Comparison of ENCODE assay signal across 8 cellular contexts in genomic region chr17:77331161-77331864, GRCh38.
DNase-seq lines count a peak whose midpoint lies in the region; ATAC-seq and TF ChIP-seq lines count a peak whose summit lies in the region.

No MANE protein-coding gene starts in this region.

- H3K36me3 ChIP-seq in cardiac muscle cell (no peaks in the 10 kb centered on the region), prostate gland (no peaks in the 10 kb centered on the region)

- H3K27ac Mint-ChIP-seq in activated naive CD4-positive, alpha-beta T cell treated with anti-CD3 and anti-CD28 coated beads, Interleukin-2, amount 50 U/mL, for 72 hours: peak overlapping the region; percentile 48 to 79

- peaks cover 3% of the 10 kb centered on the region for H3K4me1 ChIP-seq in cardiac muscle cell (ENCODE audit: low read depth)
- H3K4me1 ChIP-seq in prostate gland (replicated peaks): no peaks in the 10 kb centered on the region

- H3K27me3 ChIP-seq in cardiac muscle cell (no peaks in the 10 kb centered on the region), prostate gland (replicated peaks; ENCODE audit: insufficient read depth) (no peaks in the 10 kb centered on the region)

- H3K9me3 ChIP-seq in cardiac muscle cell (ENCODE audit: low read depth) (no peaks in the 10 kb centered on the region), prostate gland (no peaks in the 10 kb centered on the region)

- DNase-seq in GM10266 (ENCODE audit: extremely low spot score) (peak; percentile 85), NCI-H1105 (lab: John Stamatoyannopoulos, UW) (peak; percentile 72), SKM-1 (lab: John Stamatoyannopoulos, UW; ENCODE audit: unreplicated experiment) (peak; percentile 82), cardiac muscle cell (ENCODE audit: low read depth in 1 of 2, low spot score in 1 of 2) (peak; percentile 90 to 93), prostate gland (ENCODE audit: low spot score) (peak; percentile 89), ureter (ENCODE audit: low spot score) (peak; percentile 95)
- DNase-seq in activated naive CD4-positive, alpha-beta T cell treated with anti-CD3 and anti-CD28 coated beads, Interleukin-2, amount 50 U/mL, for 72 hours (ENCODE audit: low spot score in 2 of 2): peak; percentile 92 to 98

- H3K27ac ChIP-seq in cardiac muscle cell (no peak overlapping the region), prostate gland (peak overlapping the region; percentile 11 to 32)

- peak; percentile 58 for ATAC-seq in HG02588 (IDR thresholded peaks at IDR 0.05; ENCODE audit: unreplicated experiment)
- peak; percentile 84 to 86 for ATAC-seq in activated naive CD4-positive, alpha-beta T cell treated with anti-CD3 and anti-CD28 coated beads, Interleukin-2, amount 50 U/mL, for 72 hours

- TF ChIP-seq CTCF in GM10266 (IDR thresholded peaks at IDR 0.05; ENCODE audit: control insufficient read depth, insufficient read depth, low read depth, missing control alignments): peak; percentile 89
- peak; percentile 86 for TF ChIP-seq CTCF in cardiac muscle cell (IDR thresholded peaks at IDR 0.05; ENCODE audit: low read depth, low read length)
- peak; percentile 92 to 98 (median 96) for TF ChIP-seq CTCF in prostate gland (IDR thresholded peaks at IDR 0.05)

- H3K9me3 Mint-ChIP-seq in activated naive CD4-positive, alpha-beta T cell treated with anti-CD3 and anti-CD28 coated beads, Interleukin-2, amount 50 U/mL, for 72 hours: peaks cover 0 to 7% of the 10 kb centered on the region in 2 donors

- intact Hi-C loops in prostate gland (cut with DNase I): loop anchor here (2.0 to 5.0 kb wide), 3 partner anchors 41 to 163 kb away; no protein-coding TSS in a partner anchor

- peaks cover 0 to 20% of the 10 kb centered on the region in 2 donors for H3K36me3 Mint-ChIP-seq in activated naive CD4-positive, alpha-beta T cell treated with anti-CD3 and anti-CD28 coated beads, Interleukin-2, amount 50 U/mL, for 72 hours

- TF ChIP-seq POLR2A in prostate gland (IDR thresholded peaks at IDR 0.05): no peak

- H3K4me3 ChIP-seq in cardiac muscle cell (no peak overlapping the region), prostate gland (no peak overlapping the region)

- WGBS in prostate gland: 11% methylated on average over 24 of the region's 24 CpGs
